2 cellular contexts compared by ENCODE assay signal in genomic region chr16:21689107-21689506, GRCh38.
TF ChIP-seq lines count a peak whose summit lies in the region.

No MANE protein-coding gene starts in this region.

TF ChIP-seq in HepG2, 621 proteins besides CTCF, POLR2A, EP300 and RAD21:
- TF ChIP-seq SRSF1 (optimal IDR thresholded peaks at IDR 0.05; ENCODE audit: low read depth, low read length): no peak
- no peak for TF ChIP-seq ELF1 (CRISPR knock-in tag; IDR thresholded peaks at IDR 0.05)
- TF ChIP-seq MAFF (IDR thresholded peaks at IDR 0.05; ENCODE audit: low read depth, low read length): peak; percentile 85
- TF ChIP-seq HOXA5 (CRISPR knock-in tag; IDR thresholded peaks at IDR 0.05): no peak
- no peak for TF ChIP-seq TERF1 (CRISPR knock-in tag; IDR thresholded peaks at IDR 0.05)
- TF ChIP-seq MAFK (conservative IDR thresholded peaks at IDR 0.05 in 1 of 2, IDR thresholded peaks at IDR 0.05 in 1 of 2; ENCODE audit: low read length in 2 of 2): peak; percentile 78 to 91

TF ChIP-seq in IMR-90, 13 proteins besides CTCF, POLR2A, EP300 and RAD21:
- no peak for TF ChIP-seq USF2 (IDR thresholded peaks at IDR 0.05; ENCODE audit: low read depth, low read length)
- peak; percentile 55 for TF ChIP-seq MAFK (IDR thresholded peaks at IDR 0.05; ENCODE audit: low read depth, low read length)
